8 cellular contexts compared by ENCODE assay signal in genomic region chrX:17046478-17047097, GRCh38.
A peak's percentile ranks its signal among the peaks of the same experiment; 100 is the strongest.
DNase-seq lines count a peak whose midpoint lies in the region; ATAC-seq, FAIRE-seq and TF ChIP-seq lines count a peak whose summit lies in the region.

No MANE protein-coding gene starts in this region.

- DNase-seq in A172 (ENCODE audit: low spot score) (peak; percentile 80), GM12891 (ENCODE audit: insufficient read length, low spot score) (peak; percentile 5), MG63 (peak; percentile 32), RCC 7860 (ENCODE audit: low spot score) (peak; percentile 21), glomerular endothelial cell (ENCODE audit: extremely low read depth, low read depth, low spot score) (peak; percentile 55), trophoblast cell (peak; percentile 54 to 81)
- peak; percentile 15 for DNase-seq in activated naive CD4-positive, alpha-beta T cell treated with Interleukin-2 at 50 U/mL for 16 hours

- no peak overlapping the region for H2BK120ac ChIP-seq in trophoblast cell (ENCODE audit: insufficient read depth, low read length, poor library complexity)

- no peak overlapping the region for H3K9ac ChIP-seq in trophoblast cell (ENCODE audit: low read length)

- H2BK5ac ChIP-seq in trophoblast cell (ENCODE audit: low read depth, low read length, poor library complexity), result no peak overlapping the region

- no peak for TF ChIP-seq POLR2A in GM12891 (IDR thresholded peaks at IDR 0.05; ENCODE audit: low read depth, low read length)

- no peak overlapping the region for H2AK5ac ChIP-seq in trophoblast cell (ENCODE audit: low read length)

- H3K4ac ChIP-seq in trophoblast cell (ENCODE audit: low read depth, low read length), result no peak overlapping the region

- H3K4me1 ChIP-seq in trophoblast cell (ENCODE audit: control insufficient read depth in 1 of 2, insufficient read depth in 2 of 2, low read length in 2 of 2), result no peaks in the 10 kb centered on the region

- no peak overlapping the region for H3K14ac ChIP-seq in trophoblast cell (ENCODE audit: low read length)

- H3K36me3 ChIP-seq in MG63 (no peaks in the 10 kb centered on the region), trophoblast cell (ENCODE audit: control insufficient read depth in 1 of 2, insufficient read depth in 2 of 2, low read length in 2 of 2) (no peaks in the 10 kb centered on the region)

- no peak overlapping the region for H4K91ac ChIP-seq in trophoblast cell (ENCODE audit: low read depth, low read length)

- FAIRE-seq in GM12891 (lab: Jason Lieb, UNC), result peak; percentile 99
- FAIRE-seq in RCC 7860 (lab: Jason Lieb, UNC), result peak; percentile 69

- H3K27ac ChIP-seq in trophoblast cell (ENCODE audit: low read depth, low read length), result no peak overlapping the region

- H3K23ac ChIP-seq in trophoblast cell (ENCODE audit: low read length), result no peak overlapping the region

- H3K18ac ChIP-seq in trophoblast cell (ENCODE audit: low read length), result no peak overlapping the region

- no peak overlapping the region for H2BK12ac ChIP-seq in trophoblast cell (ENCODE audit: low read length)

- no peak overlapping the region for H4K12ac ChIP-seq in trophoblast cell (ENCODE audit: low read depth, low read length)

- no peaks in the 10 kb centered on the region for H3K27me3 ChIP-seq in MG63
- no peaks in the 10 kb centered on the region for H3K27me3 ChIP-seq in trophoblast cell (ENCODE audit: insufficient read depth, low read length)

- H4K8ac ChIP-seq in trophoblast cell (ENCODE audit: low read depth, low read length), result no peak overlapping the region

- ATAC-seq in GM21786 (IDR thresholded peaks at IDR 0.05; ENCODE audit: unreplicated experiment), result no peak

- H3K4me3 ChIP-seq in MG63, result no peak overlapping the region
- no peak overlapping the region for H3K4me3 ChIP-seq in trophoblast cell (ENCODE audit: low read depth, low read length)

- H3K79me1 ChIP-seq in trophoblast cell (ENCODE audit: low read length), result no peaks in the 10 kb centered on the region

- H2AFZ ChIP-seq in trophoblast cell (ENCODE audit: insufficient read depth, low read length, poor library complexity), result no peak overlapping the region

- H3K4me2 ChIP-seq in trophoblast cell (ENCODE audit: low read length), result no peak overlapping the region

- H3K79me2 ChIP-seq in trophoblast cell (ENCODE audit: control insufficient read depth, insufficient read depth, low read length, poor library complexity), result no peaks in the 10 kb centered on the region

- no CpG with 5 or more reads among the region's 5 CpGs for WGBS in trophoblast cell (ENCODE audit: extremely low coverage, insufficient coverage, insufficient read length)

- H3K9me3 ChIP-seq in MG63 (no peaks in the 10 kb centered on the region), trophoblast cell (ENCODE audit: insufficient read depth, low read depth, low read length) (no peaks in the 10 kb centered on the region)

TF ChIP-seq in GM12891, 5 proteins besides CTCF, POLR2A, EP300 and RAD21:
- TF ChIP-seq POU2F2 (IDR thresholded peaks at IDR 0.05; ENCODE audit: low read depth, low read length) (no peak), POLR2AphosphoS5 (IDR thresholded peaks at IDR 0.05; ENCODE audit: low read depth, low read length) (no peak), TAF1 (IDR thresholded peaks at IDR 0.05; ENCODE audit: low read depth, low read length) (no peak), PAX5 (IDR thresholded peaks at IDR 0.05; ENCODE audit: insufficient read depth, low read length, severe bottlenecking) (no peak), SPI1 (IDR thresholded peaks at IDR 0.05; ENCODE audit: low read depth, low read length) (no peak)

Comparison
In these comparisons a context has a peak if more than half of its experiments do, and no peak if none do; other contexts are left out.
1. DNase-seq: peak in every context shown above with its lines; median percentile 80 in A172; 68 in trophoblast cell; 55 in glomerular endothelial cell; 32 in MG63; 21 in RCC 7860; 15 in activated naive CD4-positive, alpha-beta T cell treated with Interleukin-2 at 50 U/mL for 16 hours; 5 in GM12891.